In genomic region chr7:2314209-2314955, GRCh38 we compare ENCODE assay signal across 8 cellular contexts. TPM values are rescaled to one million over a fixed set of nuclear protein-coding genes. Genes with fewer than 3 reads are reported as not detected.
A peak's percentile ranks its signal among the peaks of the same experiment; 100 is the strongest.
DNase-seq lines count a peak whose midpoint lies in the region; ATAC-seq and TF ChIP-seq lines count a peak whose summit lies in the region.

Gene SNX8 (minus strand): TSS chr7:2314441. CDS start chr7:2314421, 20 bp downstream.

- H3K9me3 ChIP-seq in suprapubic skin = no peaks in the 10 kb centered on the region

- H3K27me3 Mint-ChIP-seq in HFFc6 (ENCODE audit: insufficient read depth) = no peaks in the 10 kb centered on the region

- TF ChIP-seq CTCF in HFFc6 (IDR thresholded peaks at IDR 0.05) = no peak
- TF ChIP-seq CTCF in omental fat pad (IDR thresholded peaks at IDR 0.05) = no peak
- no peak for TF ChIP-seq CTCF in suprapubic skin (IDR thresholded peaks at IDR 0.05)

- H3K27me3 ChIP-seq in suprapubic skin = no peaks in the 10 kb centered on the region

- peak in 1 of 2 donors; percentile 36 for TF ChIP-seq POLR2A in suprapubic skin (IDR thresholded peaks at IDR 0.05)

- peak; percentile 80 for DNase-seq in HFFc6
- DNase-seq in NAMALWA (ENCODE audit: low spot score) = peak; percentile 97
- peak; percentile 92 for DNase-seq in activated naive CD4-positive, alpha-beta T cell treated with anti-CD3 and anti-CD28 coated beads, Interleukin-2, amount 50 U/mL, for 16 hours
- no peak for DNase-seq in glomerular endothelial cell (ENCODE audit: extremely low read depth, low read depth, low spot score)
- DNase-seq in omental fat pad (ENCODE audit: low spot score) = peak; percentile 80
- DNase-seq in suprapubic skin (ENCODE audit: low spot score in 2 of 2) = peak; percentile 92 to 94

- no peaks in the 10 kb centered on the region for H3K36me3 ChIP-seq in suprapubic skin

- TF ChIP-seq EP300 in suprapubic skin (IDR thresholded peaks at IDR 0.05) = no peak

- H3K4me3 Mint-ChIP-seq in HFFc6 = no peak within 1 kb of the TSS; the same call in none of the 2 replicates

- WGBS in suprapubic skin = 2% methylated on average over 28 of the region's 78 CpGs

- peaks cover 5% of the 10 kb centered on the region; the same call in 1 of the 2 replicates for H3K36me3 Mint-ChIP-seq in HFFc6 (ENCODE audit: low read depth)

- peak within 1 kb of the TSS; percentile 93 for H3K4me3 ChIP-seq in GM08714 (ENCODE audit: low read length)
- peak within 1 kb of the TSS; percentile 98 for H3K4me3 ChIP-seq in suprapubic skin

- peak within 1 kb of the TSS; percentile 91 for H3K27ac ChIP-seq in suprapubic skin

- peak within 1 kb of the TSS; percentile 87 for H3K27ac Mint-ChIP-seq in HFFc6

- peaks cover 29% of the 10 kb centered on the region for H3K4me1 Mint-ChIP-seq in HFFc6 (ENCODE audit: low read depth)

- ATAC-seq in SK-N-SH treated with all-trans-retinoic acid at 6 μM for 48 hours = peak; percentile 86
- ATAC-seq in omental fat pad (ENCODE audit: low FRiP score) = peak; percentile 92

- peaks cover 30% of the 10 kb centered on the region for H3K4me1 ChIP-seq in suprapubic skin

- no peaks in the 10 kb centered on the region for H3K9me3 Mint-ChIP-seq in HFFc6

TF ChIP-seq in SK-N-SH treated with all-trans-retinoic acid at 6 μM for 48 hours, 23 proteins besides CTCF, POLR2A, EP300 and RAD21:
- TF ChIP-seq ZFP3 (CRISPR knock-in tag; IDR thresholded peaks at IDR 0.05) = no peak
- no peak for TF ChIP-seq BACH2 (CRISPR knock-in tag; IDR thresholded peaks at IDR 0.05; ENCODE audit: borderline replicate concordance)
- TF ChIP-seq POU6F1 (CRISPR knock-in tag; IDR thresholded peaks at IDR 0.05; ENCODE audit: borderline replicate concordance, low read depth) = no peak
- no peak for TF ChIP-seq PATZ1 (CRISPR knock-in tag; IDR thresholded peaks at IDR 0.05; ENCODE audit: borderline replicate concordance)
- TF ChIP-seq TCF4 (CRISPR knock-in tag; IDR thresholded peaks at IDR 0.05; ENCODE audit: borderline replicate concordance) = no peak
- no peak for TF ChIP-seq TOX (CRISPR knock-in tag; IDR thresholded peaks at IDR 0.05; ENCODE audit: borderline replicate concordance)
- no peak for TF ChIP-seq OSR1 (CRISPR knock-in tag; IDR thresholded peaks at IDR 0.05)
- TF ChIP-seq TSHZ2 (CRISPR knock-in tag; IDR thresholded peaks at IDR 0.05) = no peak
- TF ChIP-seq ZC3H10 (CRISPR knock-in tag; IDR thresholded peaks at IDR 0.05) = no peak
- TF ChIP-seq SNAI2 (CRISPR knock-in tag; IDR thresholded peaks at IDR 0.05) = no peak
- no peak for TF ChIP-seq ZNF565 (CRISPR knock-in tag; conservative IDR thresholded peaks at IDR 0.05; ENCODE audit: low read depth)
- TF ChIP-seq ISL1 (CRISPR knock-in tag; IDR thresholded peaks at IDR 0.05) = no peak
- no peak for TF ChIP-seq RARB (CRISPR knock-in tag; IDR thresholded peaks at IDR 0.05)
- TF ChIP-seq ESRRG (CRISPR knock-in tag; IDR thresholded peaks at IDR 0.05) = no peak
- TF ChIP-seq ZFP30 (CRISPR knock-in tag; IDR thresholded peaks at IDR 0.05) = no peak
- TF ChIP-seq ARNTL (CRISPR knock-in tag; IDR thresholded peaks at IDR 0.05; ENCODE audit: borderline replicate concordance, low read depth) = no peak
- TF ChIP-seq ZNF8 (CRISPR knock-in tag; IDR thresholded peaks at IDR 0.05) = no peak
- no peak for TF ChIP-seq ZNF70 (CRISPR knock-in tag; IDR thresholded peaks at IDR 0.05)
- no peak for TF ChIP-seq CREB5 (CRISPR knock-in tag; IDR thresholded peaks at IDR 0.05; ENCODE audit: low read depth)

RNA-seq across cellular contexts. Expression of gene SNX8, which starts in this region (rescaled TPM):
- total RNA-seq in HFFc6 (2021; fragmentation: NEBNext Ultra II Directional; extraction: Animal tissue kit (Norgen Biotek cat#: 25700)) = 10 to 100 TPM; 44.6 to 67.4 (median 61.9) TPM
- total RNA-seq in glomerular endothelial cell = 37.5 and 54.4 TPM in 2 replicates
- 10 to 100 TPM; 18.6 to 50.1 (median 26.7) TPM for total RNA-seq in omental fat pad
- 10 to 100 TPM; 13.7 to 35.1 (median 19.3) TPM for total RNA-seq in suprapubic skin
